In the genomic region with DNA sequence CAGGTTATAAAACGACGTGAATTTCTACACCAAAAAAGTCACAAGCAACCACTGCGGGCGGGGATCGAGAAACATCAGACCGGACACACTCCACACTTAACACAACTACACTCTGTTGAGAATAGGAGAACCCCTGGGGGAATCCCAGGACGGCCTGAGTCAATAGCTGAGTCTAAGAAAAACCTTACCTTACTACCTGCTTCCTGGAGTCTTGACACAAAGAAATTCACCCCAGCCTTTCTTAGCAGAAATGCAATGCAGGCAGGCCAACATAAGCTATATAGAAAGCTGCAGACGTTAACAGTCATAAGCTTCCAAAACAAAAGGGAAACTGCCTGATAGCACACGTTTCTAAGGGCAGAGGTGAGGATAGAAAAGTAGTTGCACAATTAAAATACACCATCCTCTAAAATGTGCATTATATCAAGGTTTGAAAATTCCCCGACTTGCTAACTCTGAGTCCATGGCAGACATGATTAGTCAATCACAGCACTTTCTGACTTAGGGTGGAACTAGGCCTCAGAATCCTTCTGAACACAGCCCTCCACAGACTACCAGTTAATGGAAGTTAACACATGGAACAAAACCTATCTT, we compare ENCODE assay signal across 8 cellular contexts.
DNase-seq lines count a peak whose midpoint lies in the region; ATAC-seq, FAIRE-seq and TF ChIP-seq lines count a peak whose summit lies in the region.

No MANE protein-coding gene starts in this region.

- H3K27ac Mint-ChIP-seq in CD4-positive, alpha-beta T cell, result peak overlapping the region; percentile 94

- CTCF ChIA-PET in CD4-positive, alpha-beta T cell (lab: Charles Lee), result interaction anchor here (0.8 to 4.5 kb wide), 9 partner anchors 14 to 78 kb away, joined by 3 to 31 read pairs (median 6); partner anchors contain the start of gene CCDC88C
- CTCF ChIA-PET in K562 (lab: Yijun Ruan, JAX; ENCODE audit: low intra/inter-chr PET ratio), result no interaction called here

- H3K36me3 Mint-ChIP-seq in CD4-positive, alpha-beta T cell (ENCODE audit: low read depth), result peaks cover 59% of the 10 kb centered on the region

- in situ Hi-C loops in K562 (cut with MboI), result no loop called here

- DNase-seq in CD4-positive, alpha-beta T cell, result peak in 6 of 10 experiments; percentile 29 to 60 (median 44)
- DNase-seq in RPMI8226 (peak; percentile 62), K562 (ENCODE audit: extremely low read depth in 1 of 4, low spot score in 3 of 4) (no peak), NCI-H2171 (lab: John Stamatoyannopoulos, UW) (no peak), SKM-1 (lab: John Stamatoyannopoulos, UW; ENCODE audit: unreplicated experiment) (no peak), left ventricle myocardium superior (no peak)
- DNase-seq in stimulated activated CD8-positive, alpha-beta memory T cell treated with anti-CD3 and anti-CD28 coated beads, Interleukin-4, amount 100 ng/mL, for 4 hours (ENCODE audit: low read depth in 2 of 2, low spot score in 1 of 2), result peak; percentile 41 to 53

- POLR2A ChIA-PET in CD4-positive, alpha-beta T cell (lab: Charles Lee), result interaction anchor here (0.6 to 5.0 kb wide), 21 partner anchors 12 to 160 kb away, joined by 3 to 95 read pairs (median 8); partner anchors contain the start of genes CCDC88C and PPP4R3A
- POLR2A ChIA-PET in K562 (lab: Yijun Ruan, JAX), result interaction anchor here (1.0 to 1.7 kb wide), 2 partner anchors 11 to 68 kb away, joined by 3 to 5 read pairs; partner anchors contain the start of gene CCDC88C

- H3K4me2 ChIP-seq in K562 (ENCODE audit: insufficient read depth, low read length), result no peak overlapping the region

- ATAC-seq in CD4-positive, alpha-beta T cell (ENCODE audit: poor library complexity), result peak; percentile 60
- ATAC-seq in GM21576 (IDR thresholded peaks at IDR 0.05; ENCODE audit: unreplicated experiment), result peak; percentile 45
- no peak for ATAC-seq in K562
- ATAC-seq in left ventricle myocardium superior, result no peak

- H3K79me2 ChIP-seq in K562 (ENCODE audit: control insufficient read depth, insufficient read depth, low read length), result no peaks in the 10 kb centered on the region; the same call in 2 of the 3 replicates

- H3K4me3 Mint-ChIP-seq in CD4-positive, alpha-beta T cell, result peak overlapping the region; percentile 70

- no peak overlapping the region for H2AFZ ChIP-seq in K562 (ENCODE audit: low read depth, low read length)

- H3K9me3 ChIP-seq in CD4-positive, alpha-beta T cell (ENCODE audit: control insufficient read depth, low read length), result no peaks in the 10 kb centered on the region
- no peaks in the 10 kb centered on the region for H3K9me3 ChIP-seq in K562 (replicated peaks; ENCODE audit: control insufficient read depth, insufficient read depth, low read depth, low read length)

- TF ChIP-seq EP300 in K562 (IDR thresholded peaks at IDR 0.05; ENCODE audit: low read length), result no peak

- H3K27me3 ChIP-seq in CD4-positive, alpha-beta T cell (ENCODE audit: control insufficient read depth, insufficient read depth, low read length), result no peaks in the 10 kb centered on the region
- H3K27me3 ChIP-seq in K562 (ENCODE audit: control insufficient read depth in 2 of 2, insufficient read depth in 2 of 2, low read length in 2 of 2), result no peaks in the 10 kb centered on the region

- no peak for TF ChIP-seq POLR2A in K562 (conservative IDR thresholded peaks at IDR 0.05)

- TF ChIP-seq RAD21 in K562 (CRISPR knock-in tag; conservative IDR thresholded peaks at IDR 0.05 in 1 of 2, IDR thresholded peaks at IDR 0.05 in 1 of 2), result no peak

- peak; percentile 11 for FAIRE-seq in K562 (lab: Jason Lieb, UNC)

- H4K20me1 ChIP-seq in K562 (replicated peaks; ENCODE audit: control insufficient read depth, insufficient read depth, low read length), result no peaks in the 10 kb centered on the region

- intact Hi-C loops in CD4-positive, alpha-beta T cell (cut with DNase I, micrococcal nuclease), result loop anchor here (1.0 to 2.0 kb wide), 6 partner anchors 17 to 67 kb away; no protein-coding TSS in a partner anchor
- intact Hi-C loops in K562 (cut with micrococcal nuclease) (no loop called here), left ventricle myocardium superior (cut with micrococcal nuclease) (no loop called here)

- H3K9ac ChIP-seq in K562 (ENCODE audit: insufficient read depth in 1 of 2, low read depth in 2 of 2, low read length in 2 of 2), result no peak overlapping the region

- H3K9me1 ChIP-seq in K562 (ENCODE audit: control insufficient read depth, insufficient read depth, low read length), result peaks cover 5% of the 10 kb centered on the region

- H3K9me3 Mint-ChIP-seq in CD4-positive, alpha-beta T cell, result no peaks in the 10 kb centered on the region

- no peaks in the 10 kb centered on the region for H3K27me3 Mint-ChIP-seq in CD4-positive, alpha-beta T cell

- peak overlapping the region; percentile 81 for H3K27ac ChIP-seq in CD4-positive, alpha-beta T cell (ENCODE audit: low read depth, low read length)
- peak overlapping the region; percentile 49; the same call in 1 of the 3 replicates for H3K27ac ChIP-seq in K562 (ENCODE audit: extremely low read depth, low read depth, low read length)

- H3K4me1 ChIP-seq in K562 (replicated peaks in 1 of 2; ENCODE audit: control insufficient read depth in 2 of 2, insufficient read depth in 2 of 2, low read length in 2 of 2), result peaks cover 3 to 6% of the 10 kb centered on the region in 2 experiments; a peak in 3 of 5 replicates

- H3K4me3 ChIP-seq in K562, result no peak overlapping the region

- TF ChIP-seq CTCF in CD4-positive, alpha-beta T cell (IDR thresholded peaks at IDR 0.05), result no peak
- TF ChIP-seq CTCF in K562 (IDR thresholded peaks at IDR 0.05 in 2 of 3, conservative IDR thresholded peaks at IDR 0.05 in 1 of 3; ENCODE audit: insufficient read depth in 2 of 3, low read depth in 1 of 3, low read length in 3 of 3), result no peak

- WGBS in K562 (ENCODE audit: insufficient coverage, low coverage, missing lambda C conversion rate), result 57% methylated on average over 6 of the region's 10 CpGs

- H3K4me1 Mint-ChIP-seq in CD4-positive, alpha-beta T cell (ENCODE audit: low read depth), result peaks cover 82% of the 10 kb centered on the region

- BruUV-seq in K562 (replicated peaks; lab: Mats Ljungman, UMichigan), result no TSS peak

- H3K36me3 ChIP-seq in K562 (ENCODE audit: control insufficient read depth, insufficient read depth, low read length), result no peaks in the 10 kb centered on the region

TF ChIP-seq in K562, 482 proteins besides CTCF, POLR2A, EP300 and RAD21:
- no peak for TF ChIP-seq ZNF77 (CRISPR knock-in tag; IDR thresholded peaks at IDR 0.05)
- no peak for TF ChIP-seq SIN3B (IDR thresholded peaks at IDR 0.05; ENCODE audit: low read depth)
- TF ChIP-seq ZNF584 (CRISPR knock-in tag; IDR thresholded peaks at IDR 0.05; ENCODE audit: low read depth), result no peak
- no peak for TF ChIP-seq GTF2F1 (IDR thresholded peaks at IDR 0.05; ENCODE audit: low read depth, low read length)
- peak; percentile 40 for TF ChIP-seq RBM25 (IDR thresholded peaks at IDR 0.05; ENCODE audit: low read depth, low read length, severe bottlenecking)

Comparison
In these comparisons a context has a peak if more than half of its experiments do, and no peak if none do; other contexts are left out.
1. ATAC-seq: peak in CD4-positive, alpha-beta T cell (single experiment) and GM21576 (single experiment); none in K562 (single experiment) and left ventricle myocardium superior (single experiment).
2. DNase-seq: peak in CD4-positive, alpha-beta T cell (6 of 10), RPMI8226 (single experiment) and stimulated activated CD8-positive, alpha-beta memory T cell treated with anti-CD3 and anti-CD28 coated beads, Interleukin-4, amount 100 ng/mL, for 4 hours (2 of 2); none in K562 (0 of 4), NCI-H2171 (single experiment), SKM-1 (single experiment) and left ventricle myocardium superior (single experiment).
3. intact Hi-C loops: an anchor here in CD4-positive, alpha-beta T cell (1.0 to 2.0 kb wide); none called in K562 and left ventricle myocardium superior.